Comparison of ENCODE assay signal across 8 cellular contexts in genomic region chr5:124706729-124707361, GRCh38. TPM values are rescaled to one million over a fixed set of nuclear protein-coding genes. Genes with fewer than 3 reads are reported as not detected.
DNase-seq lines count a peak whose midpoint lies in the region; ATAC-seq, FAIRE-seq and TF ChIP-seq lines count a peak whose summit lies in the region.
"Had no signal": no experiment of that assay in that cellular context is flagged by ENCODE, and none has a peak within 500 bp of the region (broad histone marks: within the 10 kb centered on the region; RNA-seq: fewer than 3 reads in every experiment).

No MANE protein-coding gene starts in this region.

- H3K36me3 ChIP-seq in SJCRH30: no peaks in the 10 kb centered on the region
- H3K36me3 ChIP-seq in iPS-18a (ENCODE audit: control insufficient read depth, low read depth, low read length): no peaks in the 10 kb centered on the region

- peak overlapping the region; percentile 76 for H3K4me3 Mint-ChIP-seq in type B pancreatic cell
- H3K4me3 Mint-ChIP-seq in CD4-positive, alpha-beta T cell: no peak overlapping the region
- H3K4me3 Mint-ChIP-seq: activated CD8-positive, alpha-beta memory T cell treated with anti-CD3 and anti-CD28 coated beads, Interleukin-2, amount 10 ng/mL, durations not matched to agents 7 days and 5 days had no signal

- H3K27me3 ChIP-seq in SJCRH30 (no peaks in the 10 kb centered on the region), iPS-18a (ENCODE audit: control insufficient read depth, insufficient read depth, low read length) (no peaks in the 10 kb centered on the region)
- no peaks in the 10 kb centered on the region for H3K27me3 ChIP-seq in CD4-positive, alpha-beta T cell (ENCODE audit: control insufficient read depth, insufficient read depth, low read length)

- H3K27ac ChIP-seq in SJCRH30 (peak overlapping the region; percentile 13; the same call in 1 of the 2 replicates), iPS-18a (ENCODE audit: low read length) (no peak overlapping the region)
- H3K27ac ChIP-seq in CD4-positive, alpha-beta T cell (ENCODE audit: low read depth, low read length): no peak overlapping the region

- POLR2A ChIA-PET in CD4-positive, alpha-beta T cell (lab: Charles Lee): no interaction called here

- H3K9me3 Mint-ChIP-seq in type B pancreatic cell: peaks cover 7% of the 10 kb centered on the region
- no peaks in the 10 kb centered on the region for H3K9me3 Mint-ChIP-seq in CD4-positive, alpha-beta T cell

- peak overlapping the region; percentile 63 for H3K27ac Mint-ChIP-seq in type B pancreatic cell
- no peak overlapping the region for H3K27ac Mint-ChIP-seq in CD4-positive, alpha-beta T cell
- H3K27ac Mint-ChIP-seq: activated CD8-positive, alpha-beta memory T cell treated with anti-CD3 and anti-CD28 coated beads, Interleukin-2, amount 10 ng/mL, durations not matched to agents 7 days and 5 days had no signal

- H3K36me3 Mint-ChIP-seq in type B pancreatic cell: peaks cover 15% of the 10 kb centered on the region
- H3K36me3 Mint-ChIP-seq in CD4-positive, alpha-beta T cell (ENCODE audit: low read depth): no peaks in the 10 kb centered on the region
- H3K36me3 Mint-ChIP-seq: activated CD8-positive, alpha-beta memory T cell treated with anti-CD3 and anti-CD28 coated beads, Interleukin-2, amount 10 ng/mL, durations not matched to agents 7 days and 5 days had no signal

- peaks cover 91% of the 10 kb centered on the region for H3K4me1 Mint-ChIP-seq in type B pancreatic cell (ENCODE audit: unreplicated experiment)
- no peaks in the 10 kb centered on the region for H3K4me1 Mint-ChIP-seq in CD4-positive, alpha-beta T cell (ENCODE audit: low read depth)
- H3K4me1 Mint-ChIP-seq: activated CD8-positive, alpha-beta memory T cell treated with anti-CD3 and anti-CD28 coated beads, Interleukin-2, amount 10 ng/mL, durations not matched to agents 7 days and 5 days had no signal

- CTCF ChIA-PET in CD4-positive, alpha-beta T cell (lab: Charles Lee): no interaction called here

- no peak overlapping the region for H3K9ac ChIP-seq in iPS-18a (ENCODE audit: low read length)

- no peak for ATAC-seq in CD4-positive, alpha-beta T cell (ENCODE audit: poor library complexity)
- ATAC-seq: activated CD8-positive, alpha-beta memory T cell treated with anti-CD3 and anti-CD28 coated beads, Interleukin-2, amount 10 ng/mL, durations not matched to agents 7 days and 5 days had no signal

- peaks cover 2% of the 10 kb centered on the region for H3K27me3 Mint-ChIP-seq in type B pancreatic cell
- peaks cover 8% of the 10 kb centered on the region for H3K27me3 Mint-ChIP-seq in CD4-positive, alpha-beta T cell
- H3K27me3 Mint-ChIP-seq: activated CD8-positive, alpha-beta memory T cell treated with anti-CD3 and anti-CD28 coated beads, Interleukin-2, amount 10 ng/mL, durations not matched to agents 7 days and 5 days had no signal

- H3K4me1 ChIP-seq in SJCRH30 (peaks cover 9% of the 10 kb centered on the region; the same call in 1 of the 2 replicates), iPS-18a (ENCODE audit: control insufficient read depth, low read depth, low read length) (peaks cover 73% of the 10 kb centered on the region)

- no peaks in the 10 kb centered on the region for H3K9me3 ChIP-seq in SJCRH30 (replicated peaks)
- H3K9me3 ChIP-seq in iPS-18a (ENCODE audit: control insufficient read depth, low read depth, low read length): no peaks in the 10 kb centered on the region
- no peaks in the 10 kb centered on the region for H3K9me3 ChIP-seq in CD4-positive, alpha-beta T cell (ENCODE audit: control insufficient read depth, low read length)

- intact Hi-C loops in CD4-positive, alpha-beta T cell (cut with DNase I, micrococcal nuclease): no loop called here

- peak; percentile 77 for DNase-seq in NAMALWA (ENCODE audit: low spot score)
- peak; percentile 30 to 54 for DNase-seq in SJCRH30
- peak; percentile 71 for DNase-seq in type B pancreatic cell (ENCODE audit: extremely low spot score, unreplicated experiment)
- no peak for DNase-seq in HTR-8/SVneo (ENCODE audit: insufficient read length, low spot score)
- DNase-seq in Ammon's horn (ENCODE audit: low spot score): no peak
- DNase-seq in CD4-positive, alpha-beta T cell: no peak
- DNase-seq: activated CD8-positive, alpha-beta memory T cell treated with anti-CD3 and anti-CD28 coated beads, Interleukin-2, amount 10 ng/mL, durations not matched to agents 7 days and 5 days had no signal

- no peak for FAIRE-seq in HTR-8/SVneo (lab: Jason Lieb, UNC)

- H3K4me3 ChIP-seq in SJCRH30 (peak overlapping the region; percentile 39), iPS-18a (ENCODE audit: low read length) (peak overlapping the region; percentile 23)

- no peak for TF ChIP-seq CTCF in type B pancreatic cell (conservative IDR thresholded peaks at IDR 0.05)
- no peak for TF ChIP-seq CTCF in CD4-positive, alpha-beta T cell (IDR thresholded peaks at IDR 0.05)

RNA-seq across cellular contexts. Expression of gene ZNF608, which starts 39.6 kb away (rescaled TPM):
- total RNA-seq in SJCRH30 (2014; rRNA removed; shearing (Covaris generic)): 10.9 and 12.6 TPM in 2 replicates
- 37.4 and 63.0 TPM in 2 replicates for total RNA-seq in type B pancreatic cell (ENCODE audit: low replicate concordance)
- total RNA-seq in CD4-positive, alpha-beta T cell: under 1 TPM in 1 of 2 experiments, not detected in 1; 0.14 TPM
- total RNA-seq: activated CD8-positive, alpha-beta memory T cell treated with anti-CD3 and anti-CD28 coated beads, Interleukin-2, amount 10 ng/mL, durations not matched to agents 7 days and 5 days had no signal

Comparison
In these comparisons a context has a peak if more than half of its experiments do, and no peak if none do; other contexts are left out.
1. DNase-seq: peak in NAMALWA (single experiment), SJCRH30 (2 of 2) and type B pancreatic cell (single experiment); none in HTR-8/SVneo (single experiment), Ammon's horn (single experiment) and CD4-positive, alpha-beta T cell (0 of 10).
2. RNA of gene ZNF608, which starts 39.6 kb away (total RNA-seq): 37.4 to 63.0 TPM in type B pancreatic cell and 10.9 to 12.6 TPM in SJCRH30; 0.14 TPM in CD4-positive, alpha-beta T cell; every median in the first group is over 10 times any median in the second.